ENCODE assay signal across 1 cellular context in genomic region chr9:94166237-94167054, GRCh38.
TF ChIP-seq lines count a peak whose summit lies in the region.

No MANE protein-coding gene starts in this region.

TF ChIP-seq in HepG2, 621 proteins besides CTCF, POLR2A, EP300 and RAD21 (continued from another document and continues in another):
- TF ChIP-seq ZNF737 (CRISPR knock-in tag; IDR thresholded peaks at IDR 0.05; ENCODE audit: borderline replicate concordance) (no peak), ZBTB26 (CRISPR knock-in tag; IDR thresholded peaks at IDR 0.05; ENCODE audit: borderline replicate concordance) (no peak), CREB3 (CRISPR knock-in tag; IDR thresholded peaks at IDR 0.05) (no peak; the same call in 1 of the 2 replicates), ZNF766 (CRISPR knock-in tag; IDR thresholded peaks at IDR 0.05; ENCODE audit: borderline replicate concordance) (no peak), NFATC3 (CRISPR knock-in tag; IDR thresholded peaks at IDR 0.05) (no peak), HOXA7 (CRISPR knock-in tag; IDR thresholded peaks at IDR 0.05) (no peak), ZNF234 (CRISPR knock-in tag; conservative IDR thresholded peaks at IDR 0.05) (no peak), MIER2 (CRISPR knock-in tag; IDR thresholded peaks at IDR 0.05) (no peak), ARNT2 (CRISPR knock-in tag; IDR thresholded peaks at IDR 0.05; ENCODE audit: low read depth) (no peak; the same call in 1 of the 2 replicates), CENPBD1 (CRISPR knock-in tag; IDR thresholded peaks at IDR 0.05; ENCODE audit: borderline replicate concordance, low read depth) (no peak; the same call in 1 of the 2 replicates), CREM (IDR thresholded peaks at IDR 0.05) (peak; percentile 90), CREM (CRISPR knock-in tag; IDR thresholded peaks at IDR 0.05) (peak; percentile 65), BORCS8-MEF2B (CRISPR knock-in tag; IDR thresholded peaks at IDR 0.05) (no peak; the same call in 1 of the 2 replicates), ZNF883 (CRISPR knock-in tag; IDR thresholded peaks at IDR 0.05; ENCODE audit: not compliant biosample characterization) (peak; percentile 37), FOXK1 (CRISPR knock-in tag; IDR thresholded peaks at IDR 0.05; ENCODE audit: borderline replicate concordance, low read depth) (peak; percentile 53; the same call in 1 of the 2 replicates), ZNF816 (CRISPR knock-in tag; IDR thresholded peaks at IDR 0.05; ENCODE audit: borderline replicate concordance) (peak; percentile 33; the same call in 1 of the 2 replicates), ZNF441 (CRISPR knock-in tag; IDR thresholded peaks at IDR 0.05; ENCODE audit: borderline replicate concordance) (peak; percentile 42; the same call in 1 of the 2 replicates), TFDP2 (CRISPR knock-in tag; IDR thresholded peaks at IDR 0.05) (peak; percentile 79), DPF2 (CRISPR knock-in tag; IDR thresholded peaks at IDR 0.05; ENCODE audit: borderline replicate concordance, low read depth) (no peak; the same call in 1 of the 2 replicates), EZH2 (conservative IDR thresholded peaks at IDR 0.05; ENCODE audit: low read depth, low read length) (no peak), RBAK (CRISPR knock-in tag; IDR thresholded peaks at IDR 0.05) (no peak), KLF12 (CRISPR knock-in tag; IDR thresholded peaks at IDR 0.05; ENCODE audit: borderline replicate concordance) (peak; percentile 0; the same call in 1 of the 2 replicates), GMEB1 (CRISPR knock-in tag; IDR thresholded peaks at IDR 0.05; ENCODE audit: borderline replicate concordance) (no peak), IRF9 (CRISPR knock-in tag; IDR thresholded peaks at IDR 0.05; ENCODE audit: borderline replicate concordance) (no peak; the same call in 1 of the 2 replicates), ZNF337 (CRISPR knock-in tag; IDR thresholded peaks at IDR 0.05; ENCODE audit: borderline replicate concordance, low read depth) (no peak), ISL2 (CRISPR knock-in tag; IDR thresholded peaks at IDR 0.05) (peak; percentile 17), MAFF (IDR thresholded peaks at IDR 0.05; ENCODE audit: low read depth, low read length) (no peak), ZNF282 (IDR thresholded peaks at IDR 0.05; ENCODE audit: partially characterized antibody) (no peak), MXI1 (IDR thresholded peaks at IDR 0.05; ENCODE audit: borderline replicate concordance, low read depth, low read length) (no peak), BCL3 (CRISPR knock-in tag; IDR thresholded peaks at IDR 0.05) (no peak), ZNF296 (CRISPR knock-in tag; conservative IDR thresholded peaks at IDR 0.05) (no peak), ZEB1 (IDR thresholded peaks at IDR 0.05; ENCODE audit: insufficient replicate concordance, low read depth) (peak; percentile 26), ZHX2 (IDR thresholded peaks at IDR 0.05; ENCODE audit: low read depth) (no peak), ZHX2 (CRISPR knock-in tag; IDR thresholded peaks at IDR 0.05; ENCODE audit: borderline replicate concordance) (no peak), ZNF788 (CRISPR knock-in tag; IDR thresholded peaks at IDR 0.05; ENCODE audit: borderline replicate concordance) (0 out of 2 replicates have a peak, but pooled peaks have one; percentile 28), SP5 (CRISPR knock-in tag; IDR thresholded peaks at IDR 0.05; ENCODE audit: borderline replicate concordance, low read depth) (no peak; the same call in 1 of the 2 replicates), TIGD3 (CRISPR knock-in tag; IDR thresholded peaks at IDR 0.05; ENCODE audit: borderline replicate concordance) (no peak), REL (CRISPR knock-in tag; conservative IDR thresholded peaks at IDR 0.05) (no peak), GRHL1 (CRISPR knock-in tag; conservative IDR thresholded peaks at IDR 0.05) (no peak), KDM5B (CRISPR knock-in tag; IDR thresholded peaks at IDR 0.05; ENCODE audit: borderline replicate concordance) (no peak), RNF2 (conservative IDR thresholded peaks at IDR 0.05; ENCODE audit: low read depth) (no peak; the same call in 1 of the 2 replicates), NFIC (IDR thresholded peaks at IDR 0.05; ENCODE audit: low read length) (no peak), ZNF597 (CRISPR knock-in tag; IDR thresholded peaks at IDR 0.05) (no peak), ZNF563 (CRISPR knock-in tag; IDR thresholded peaks at IDR 0.05) (peak; percentile 74), SRSF9 (IDR thresholded peaks at IDR 0.05; ENCODE audit: borderline replicate concordance, insufficient read depth, low read depth, low read length, poor library complexity, severe bottlenecking) (no peak), ZNF891 (CRISPR knock-in tag; IDR thresholded peaks at IDR 0.05) (no peak)
